ENCODE assay signal across 38 cellular contexts in genomic region chr12:102862486-102862885, GRCh38. TPM values are rescaled to one million over a fixed set of nuclear protein-coding genes. Genes with fewer than 3 reads are reported as not detected.
"Had no signal": no experiment of that assay in that cellular context is flagged by ENCODE, and none has a peak within 500 bp of the region (broad histone marks: within the 10 kb centered on the region; RNA-seq: fewer than 3 reads in every experiment).

No MANE protein-coding gene starts in this region.

- H3K36me3 ChIP-seq: MG63 had no signal

- DNase-seq: Karpas-422, Kasumi-1, MG63, MM.1S, MV-4-11, NCI-H1048, NCI-H1092, NCI-H1092 treated with DMSO at 0.1 percent for 48 hours, NCI-H1105, NCI-H1105 treated with DMSO at 0.1 percent for 48 hours, NCI-H1417, NCI-H1417 treated with DMSO at 0.1 percent for 48 hours, NCI-H1436, NCI-H1436 treated with DMSO at 0.1 percent for 48 hours, NCI-H146, NCI-H1694, NCI-H1694 treated with DMSO at 0.1 percent for 48 hours, NCI-H187, NCI-H187 treated with DMSO at 0.1 percent for 48 hours, NCI-H1930, NCI-H2029, NCI-H2029 treated with DMSO at 0.1 percent for 48 hours, NCI-H2081, NCI-H2081 treated with DMSO at 0.1 percent for 48 hours, NCI-H2107, NCI-H2171, NCI-H2227 treated with DMSO at 0.1 percent for 48 hours, NCI-H226, NCI-H345, NCI-H446, NCI-H446 treated with DMSO at 0.1 percent for 48 hours, NCI-H510A, NCI-H510A treated with DMSO at 0.1 percent for 48 hours, NCI-H524 had no signal

- H3K27me3 ChIP-seq: MG63 had no signal

- H3K9me3 ChIP-seq: MG63 had no signal

- H3K4me3 ChIP-seq: MG63 had no signal

RNA-seq across cellular contexts. Expression of gene PAH, which starts 54.6 kb away (rescaled TPM):
- total RNA-seq: LHCN-M2, M059J, MCF 10A, NCI-H460 had no signal
